10 cellular contexts compared by ENCODE assay signal in genomic region chr2:96642564-96643350, GRCh38.
DNase-seq lines count a peak whose midpoint lies in the region; ATAC-seq lines count a peak whose summit lies in the region.
"Had no signal": no experiment of that assay in that cellular context is flagged by ENCODE, and none has a peak within 500 bp of the region (broad histone marks: within the 10 kb centered on the region; RNA-seq: fewer than 3 reads in every experiment).

Gene FER1L5 (plus strand): TSS chr2:96642764. CDS start chr2:96642837, 73 bp downstream.

- DNase-seq in NCI-H146 (lab: John Stamatoyannopoulos, UW): peak; percentile 31
- no peak for DNase-seq in NCI-H146 treated with DMSO at 0.1 percent for 48 hours (lab: John Stamatoyannopoulos, UW; ENCODE audit: unreplicated experiment)
- peak; percentile 72 for DNase-seq in astrocyte of the hippocampus (ENCODE audit: low read depth, low spot score)
- DNase-seq in stimulated activated CD4-positive, alpha-beta T cell treated with anti-CD3 and anti-CD28 coated beads, Interleukin-4, amount 100 ng/mL, for 1 hour: no peak
- DNase-seq: activated T-cell treated with anti-CD3 and anti-CD28 coated beads, Interleukin-2, amount 50 U/mL, for 24 hours; NCI-H2081 treated with DMSO at 0.1 percent for 48 hours had no signal

- H3K9ac ChIP-seq in stomach smooth muscle (ENCODE audit: low read length in 2 of 2): peak within 1 kb of the TSS in 1 of 2 donors; percentile 29

- H3K27me3 ChIP-seq in stomach smooth muscle (ENCODE audit: control insufficient read depth in 1 of 2, insufficient read depth in 2 of 2, low read length in 2 of 2): no peaks in the 10 kb centered on the region

- H3K4me3 ChIP-seq in iPS-18c (ENCODE audit: insufficient read depth, low read depth, low read length) (peak within 1 kb of the TSS; percentile 38), stomach smooth muscle (ENCODE audit: low read length in 2 of 2) (peak within 1 kb of the TSS; percentile 25 to 54)

- H3K4me1 ChIP-seq in stomach smooth muscle (ENCODE audit: control insufficient read depth, insufficient read depth, low read length): peaks cover 5% of the 10 kb centered on the region

- no peaks in the 10 kb centered on the region for H3K9me3 ChIP-seq in iPS-18c (ENCODE audit: control insufficient read depth, insufficient read depth, low read length)
- H3K9me3 ChIP-seq in stomach smooth muscle (ENCODE audit: control insufficient read depth in 2 of 2, low read length in 2 of 2): no peaks in the 10 kb centered on the region

- H3K36me3 ChIP-seq in stomach smooth muscle (ENCODE audit: control insufficient read depth in 2 of 2, insufficient read depth in 2 of 2, low read length in 2 of 2): no peaks in the 10 kb centered on the region

- H3K27ac ChIP-seq in stomach smooth muscle (ENCODE audit: low read length): no peak within 1 kb of the TSS

- ATAC-seq in HG03432 (IDR thresholded peaks at IDR 0.05; ENCODE audit: unreplicated experiment): no peak
- no peak for ATAC-seq in GM18867 (IDR thresholded peaks at IDR 0.05; ENCODE audit: unreplicated experiment)

Comparison
In these comparisons a context has a peak if more than half of its experiments do, and no peak if none do; other contexts are left out.
1. DNase-seq: peak in NCI-H146 (single experiment) and astrocyte of the hippocampus (single experiment); none in NCI-H146 treated with DMSO at 0.1 percent for 48 hours (single experiment) and stimulated activated CD4-positive, alpha-beta T cell treated with anti-CD3 and anti-CD28 coated beads, Interleukin-4, amount 100 ng/mL, for 1 hour (single experiment).